Comparison of ENCODE assay signal across 24 cellular contexts in genomic region chr5:172719211-172719610, GRCh38.
"Had no signal": no experiment of that assay in that cellular context is flagged by ENCODE, and none has a peak within 500 bp of the region (broad histone marks: within the 10 kb centered on the region; RNA-seq: fewer than 3 reads in every experiment).

No MANE protein-coding gene starts in this region.

- ATAC-seq: effector memory CD8-positive, alpha-beta T cell; left ventricle myocardium superior; lower lobe of right lung; naive thymus-derived CD8-positive, alpha-beta T cell; pancreas; sciatic nerve; stimulated activated naive CD8-positive, alpha-beta T cell treated with anti-CD3 and anti-CD28 coated beads, Interleukin-15, amount 100 ng/mL, for 72 hours had no signal

- H3K36me3 ChIP-seq: lower lobe of right lung, pancreas, thyroid gland had no signal

- H3K9me3 ChIP-seq: lower lobe of right lung, pancreas, thyroid gland had no signal

- H3K27ac ChIP-seq: pancreas had no signal

- H3K4me3 ChIP-seq: lower lobe of right lung, pancreas, smooth muscle cell, thyroid gland had no signal

- H3K9me3 Mint-ChIP-seq: effector memory CD8-positive, alpha-beta T cell; naive thymus-derived CD8-positive, alpha-beta T cell; nephron progenitor cell; stimulated activated naive CD8-positive, alpha-beta T cell treated with anti-CD3 and anti-CD28 coated beads, Interleukin-15, amount 100 ng/mL, for 72 hours; type B pancreatic cell had no signal

- H3K27ac Mint-ChIP-seq: effector memory CD8-positive, alpha-beta T cell; immature natural killer cell; nephron progenitor cell; progenitor cell of endocrine pancreas; stimulated activated naive CD8-positive, alpha-beta T cell treated with anti-CD3 and anti-CD28 coated beads, Interleukin-15, amount 100 ng/mL, for 72 hours; type B pancreatic cell had no signal

- DNase-seq: cortex of kidney; effector memory CD8-positive, alpha-beta T cell; foreskin melanocyte; hypothalamus; immature natural killer cell; islet precursor cell; left ventricle myocardium superior; lower lobe of right lung; nephron progenitor cell; occipital lobe; stimulated activated CD4-positive, alpha-beta T cell treated with anti-CD3 and anti-CD28 coated beads, Interleukin-12 subunit alpha, Interleukin-12 subunit beta, amount 100 ng/mL, for 4 hours; stimulated activated CD4-positive, alpha-beta T cell treated with anti-CD3 and anti-CD28 coated beads, Interleukin-1b, Interleukin-23, amount 100 ng/mL, for 48 hours; stimulated activated CD4-positive, alpha-beta T cell treated with anti-CD3 and anti-CD28 coated beads, Interleukin-4, amount 100 ng/mL, for 1 hour; stimulated activated CD8-positive, alpha-beta memory T cell treated with anti-CD3 and anti-CD28 coated beads, Interleukin-4, amount 100 ng/mL, for 48 hours; stimulated activated naive CD4-positive, alpha-beta T cell; stimulated activated naive CD8-positive, alpha-beta T cell treated with anti-CD3 and anti-CD28 coated beads, Interleukin-15, amount 100 ng/mL, for 72 hours; thyroid gland had no signal

- H3K36me3 Mint-ChIP-seq: immature natural killer cell; naive thymus-derived CD8-positive, alpha-beta T cell; type B pancreatic cell had no signal

- H3K27me3 Mint-ChIP-seq: stimulated activated naive CD8-positive, alpha-beta T cell treated with anti-CD3 and anti-CD28 coated beads, Interleukin-15, amount 100 ng/mL, for 72 hours had no signal

- H3K4me3 Mint-ChIP-seq: effector memory CD8-positive, alpha-beta T cell; immature natural killer cell; naive thymus-derived CD8-positive, alpha-beta T cell; nephron progenitor cell; stimulated activated naive CD8-positive, alpha-beta T cell treated with anti-CD3 and anti-CD28 coated beads, Interleukin-15, amount 100 ng/mL, for 72 hours; type B pancreatic cell had no signal

- H3K27me3 ChIP-seq: pancreas, thyroid gland had no signal

- FAIRE-seq: endometrium, pancreas had no signal
